ENCODE assay signal across 8 cellular contexts in the genomic region with DNA sequence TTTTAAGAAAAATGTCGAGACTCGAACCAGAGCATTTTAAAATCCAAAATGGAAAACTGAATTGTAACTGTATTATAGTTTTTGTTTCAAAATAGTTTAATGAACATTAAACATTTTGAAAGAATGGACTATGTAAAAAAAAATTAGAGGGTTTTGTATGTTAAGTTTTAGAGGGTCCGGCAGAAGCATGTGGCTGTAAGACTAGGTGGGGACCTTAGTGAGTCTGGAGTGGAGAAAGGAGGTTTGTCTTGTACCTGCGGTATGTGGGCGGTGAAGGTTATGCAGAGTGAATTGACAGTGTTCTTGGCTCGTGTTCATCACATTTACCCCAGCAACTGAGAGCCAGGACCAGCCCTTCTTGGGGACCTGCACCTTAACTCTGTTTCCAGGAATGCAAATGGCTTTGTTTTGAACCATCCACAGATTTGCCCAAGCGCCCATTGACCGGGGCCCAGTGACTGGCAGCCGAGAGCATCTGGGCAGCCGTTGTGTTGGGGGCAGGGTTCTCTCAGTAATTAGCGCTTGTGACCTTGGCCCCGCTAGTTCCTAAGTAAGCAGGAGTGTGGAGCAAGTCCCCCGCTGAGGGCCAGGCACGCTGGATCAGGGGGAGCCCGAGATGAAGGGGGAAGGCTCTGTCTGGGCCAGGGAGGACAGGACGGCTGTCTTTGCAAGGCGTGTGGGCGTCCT. TPM values are rescaled to one million over a fixed set of nuclear protein-coding genes. Genes with fewer than 3 reads are reported as not detected.
DNase-seq lines count a peak whose midpoint lies in the region; ATAC-seq and TF ChIP-seq lines count a peak whose summit lies in the region.

No MANE protein-coding gene starts in this region.

- H3K27ac ChIP-seq in HL-60 (replicated peaks) = peak overlapping the region; percentile 86

- H3K36me3 Mint-ChIP-seq in endothelial cell (ENCODE audit: low read depth, unreplicated experiment) = peaks cover 31% of the 10 kb centered on the region
- H3K36me3 Mint-ChIP-seq in natural killer cell treated with Interleukin-12 subunit alpha and Interleukin-12 subunit beta and Interleukin-15 and Interleukin-18, amount 100 ng/mL, for 72 hours = peaks cover 40% of the 10 kb centered on the region

- DNase-seq in HL-60 (ENCODE audit: low read depth in 1 of 2, low spot score in 1 of 2) (no peak), SW480 (ENCODE audit: low spot score) (peak; percentile 73), endothelial cell (ENCODE audit: low spot score) (no peak), NCI-H2107 treated with DMSO at 0.1 percent for 48 hours (lab: John Stamatoyannopoulos, UW; ENCODE audit: unreplicated experiment) (no peak), NCI-H1092 (lab: John Stamatoyannopoulos, UW) (no peak), RKO (ENCODE audit: low spot score) (no peak)
- no peak for DNase-seq in natural killer cell treated with Interleukin-12 subunit alpha and Interleukin-12 subunit beta and Interleukin-15 and Interleukin-18, amount 100 ng/mL, for 72 hours (ENCODE audit: low spot score)

- no peak for TF ChIP-seq CTCF in HL-60 (IDR thresholded peaks at IDR 0.05; ENCODE audit: insufficient read depth, low read length)
- no peak for TF ChIP-seq CTCF in endothelial cell (IDR thresholded peaks at IDR 0.05; ENCODE audit: unreplicated experiment)

- ATAC-seq in natural killer cell treated with Interleukin-12 subunit alpha and Interleukin-12 subunit beta and Interleukin-15 and Interleukin-18, amount 100 ng/mL, for 72 hours = no peak
- no peak for ATAC-seq in HG03571 (IDR thresholded peaks at IDR 0.05; ENCODE audit: unreplicated experiment)

- H3K9me3 Mint-ChIP-seq in endothelial cell (ENCODE audit: unreplicated experiment) = no peaks in the 10 kb centered on the region
- H3K9me3 Mint-ChIP-seq in natural killer cell treated with Interleukin-12 subunit alpha and Interleukin-12 subunit beta and Interleukin-15 and Interleukin-18, amount 100 ng/mL, for 72 hours = no peaks in the 10 kb centered on the region

- H3K4me3 Mint-ChIP-seq in endothelial cell (ENCODE audit: unreplicated experiment) = peak overlapping the region; percentile 92
- peak overlapping the region; percentile 99 for H3K4me3 Mint-ChIP-seq in natural killer cell treated with Interleukin-12 subunit alpha and Interleukin-12 subunit beta and Interleukin-15 and Interleukin-18, amount 100 ng/mL, for 72 hours

- H3K4me1 Mint-ChIP-seq in endothelial cell (ENCODE audit: unreplicated experiment) = peaks cover 41% of the 10 kb centered on the region
- peaks cover 41 to 44% of the 10 kb centered on the region in 2 donors for H3K4me1 Mint-ChIP-seq in natural killer cell treated with Interleukin-12 subunit alpha and Interleukin-12 subunit beta and Interleukin-15 and Interleukin-18, amount 100 ng/mL, for 72 hours (ENCODE audit: low read depth in 2 of 2)

- peak overlapping the region; percentile 94 for H3K27ac Mint-ChIP-seq in endothelial cell (ENCODE audit: unreplicated experiment)
- H3K27ac Mint-ChIP-seq in natural killer cell treated with Interleukin-12 subunit alpha and Interleukin-12 subunit beta and Interleukin-15 and Interleukin-18, amount 100 ng/mL, for 72 hours = peak overlapping the region; percentile 99 to 100

- H3K4me3 ChIP-seq in HL-60 (replicated peaks; ENCODE audit: insufficient read depth, low read length) = no peak overlapping the region

- peaks cover 38% of the 10 kb centered on the region for H3K27me3 Mint-ChIP-seq in endothelial cell (ENCODE audit: unreplicated experiment)
- H3K27me3 Mint-ChIP-seq in natural killer cell treated with Interleukin-12 subunit alpha and Interleukin-12 subunit beta and Interleukin-15 and Interleukin-18, amount 100 ng/mL, for 72 hours = no peaks in the 10 kb centered on the region

- H3K27me3 ChIP-seq in HL-60 (ENCODE audit: insufficient read depth, poor library complexity, severe bottlenecking) = no peaks in the 10 kb centered on the region

RNA-seq across cellular contexts. Expression of gene KLF6, which starts 1.4 kb away (rescaled TPM):
- total RNA-seq in endothelial cell (ENCODE audit: unreplicated experiment) = 328 TPM
- 100 to 1,000 TPM; 225 to 236 TPM for total RNA-seq in natural killer cell treated with Interleukin-12 subunit alpha and Interleukin-12 subunit beta and Interleukin-15 and Interleukin-18, amount 100 ng/mL, for 72 hours
